ENCODE assay signal across 8 cellular contexts in genomic region chr17:17836250-17836817, GRCh38. TPM values are rescaled to one million over a fixed set of nuclear protein-coding genes. Genes with fewer than 3 reads are reported as not detected.
A peak's percentile ranks its signal among the peaks of the same experiment; 100 is the strongest.
DNase-seq lines count a peak whose midpoint lies in the region; ATAC-seq and TF ChIP-seq lines count a peak whose summit lies in the region.

No MANE protein-coding gene starts in this region.

- H3K36me3 ChIP-seq in heart right ventricle, result peaks cover 0 to 3% (median 0%) of the 10 kb centered on the region in 9 donors

- POLR2A ChIA-PET in T-cell (lab: Charles Lee), result interaction anchor here (0.5 to 1.9 kb wide), 15 partner anchors 10 to 555 kb away, joined by 3 to 25 read pairs (median 4); partner anchors contain the start of genes DRC3 (in 1 of the 2) and TOM1L2 (in 1 of the 2)

- intact Hi-C loops in heart right ventricle (cut with DNase I), result no loop called here
- intact Hi-C loops in posterior cingulate gyrus (cut with DNase I), result loop anchor here (2.0 kb wide), 1 partner anchor 14 kb away; no protein-coding TSS in a partner anchor

- H3K36me3 Mint-ChIP-seq in T-cell (peaks cover 3% of the 10 kb centered on the region), type B pancreatic cell (peaks cover 3% of the 10 kb centered on the region)

- in situ Hi-C loops in GM13977 (cut with MboI; ENCODE audit: low pct_unique_long_range_greater_than_20kb, low sequenced_read_pairs, unreplicated experiment), result no loop called here

- H3K9me3 Mint-ChIP-seq in T-cell (no peaks in the 10 kb centered on the region), type B pancreatic cell (no peaks in the 10 kb centered on the region)

- no peaks in the 10 kb centered on the region for H3K27me3 ChIP-seq in heart right ventricle

- ATAC-seq in HG02852 (IDR thresholded peaks at IDR 0.05; ENCODE audit: unreplicated experiment), result peak; percentile 48
- ATAC-seq in T-cell (replicated peaks in 1 of 4), result peak; percentile 73 to 78 (median 76)
- ATAC-seq in heart right ventricle, result peak; percentile 80 to 88 (median 86)

- H3K27me3 Mint-ChIP-seq in T-cell (no peaks in the 10 kb centered on the region), type B pancreatic cell (no peaks in the 10 kb centered on the region)

- peak overlapping the region; percentile 90 to 100 (median 98) for H3K27ac ChIP-seq in heart right ventricle

- CTCF ChIA-PET in T-cell (lab: Charles Lee), result interaction anchor here in 1 of 2 donors (0.6 to 1.6 kb wide), 8 partner anchors 8 to 154 kb away, joined by 3 to 16 read pairs (median 4); no protein-coding TSS in a partner anchor

- peak overlapping the region; percentile 43 to 96 (median 80) for H3K4me3 ChIP-seq in heart right ventricle

- H3K9me3 ChIP-seq in heart right ventricle, result no peaks in the 10 kb centered on the region

- peaks cover 60 to 73% (median 70%) of the 10 kb centered on the region in 3 donors for H3K4me1 Mint-ChIP-seq in T-cell
- H3K4me1 Mint-ChIP-seq in type B pancreatic cell (ENCODE audit: unreplicated experiment), result peaks cover 59% of the 10 kb centered on the region

- DNase-seq in GM13977 (ENCODE audit: low spot score) (peak; percentile 97), NCI-H1436 treated with DMSO at 0.1 percent for 48 hours (lab: John Stamatoyannopoulos, UW) (peak; percentile 90), T-cell (peak; percentile 86 to 99 (median 97)), amniotic epithelial cell (ENCODE audit: low read depth) (peak; percentile 85), heart right ventricle (peak; percentile 98 to 99), posterior cingulate gyrus (peak; percentile 97 to 100 (median 99)), type B pancreatic cell (ENCODE audit: extremely low spot score, unreplicated experiment) (peak; percentile 98)

- H3K27ac Mint-ChIP-seq in T-cell (peak overlapping the region; percentile 88 to 91), type B pancreatic cell (peak overlapping the region; percentile 95)

- peaks cover 42 to 92% (median 72%) of the 10 kb centered on the region in 9 donors for H3K4me1 ChIP-seq in heart right ventricle

- 0 to 1% methylated on average over 66 to 69 of the region's 69 CpGs for WGBS in heart right ventricle, 2 donors

- TF ChIP-seq CTCF in GM13977 (IDR thresholded peaks at IDR 0.05; ENCODE audit: extremely low read depth, insufficient read depth, missing control alignments), result no peak
- no peak for TF ChIP-seq CTCF in heart right ventricle (IDR thresholded peaks at IDR 0.05)
- no peak for TF ChIP-seq CTCF in type B pancreatic cell (conservative IDR thresholded peaks at IDR 0.05)

- H3K4me3 Mint-ChIP-seq in T-cell (peak overlapping the region; percentile 76 to 96 (median 77)), type B pancreatic cell (peak overlapping the region; percentile 95)

RNA-seq across cellular contexts. Expression of gene SREBF1, which starts 0.5 kb away (rescaled TPM):
- total RNA-seq in T-cell, result 100 to 1,000 TPM in 2 of 5 donors, 10 to 100 TPM in 3; 24.6 to 279 (median 38.9) TPM
- 10 to 100 TPM in 8 of 10 donors, 1 to 10 TPM in 2; 9.0 to 44.1 (median 16.4) TPM for total RNA-seq in heart right ventricle
- 10 to 100 TPM; 49.0 to 61.2 TPM for polyA plus RNA-seq in heart right ventricle
- 81.2 and 97.0 TPM in 2 replicates for total RNA-seq in type B pancreatic cell (ENCODE audit: low replicate concordance)

Comparison
In these comparisons a context has a peak if more than half of its experiments do, and no peak if none do; other contexts are left out.
1. Peak in every context shown above with its lines: DNase-seq, ATAC-seq, H3K4me3 ChIP-seq and H3K27ac ChIP-seq.